ENCODE assay signal across 14 cellular contexts in genomic region chr20:20483328-20483727, GRCh38.
DNase-seq lines count a peak whose midpoint lies in the region; ATAC-seq lines count a peak whose summit lies in the region.
"Had no signal": no experiment of that assay in that cellular context is flagged by ENCODE, and none has a peak within 500 bp of the region (broad histone marks: within the 10 kb centered on the region; RNA-seq: fewer than 3 reads in every experiment).

No MANE protein-coding gene starts in this region.

- H3K36me3 Mint-ChIP-seq in activated CD4-positive, alpha-beta T cell treated with anti-CD3 and anti-CD28 coated beads, Interleukin-2, amount 10 ng/mL, durations not matched to agents 24 days and 14 days (ENCODE audit: low read depth) = peaks cover 47% of the 10 kb centered on the region
- H3K36me3 Mint-ChIP-seq in activated CD4-positive, alpha-beta T cell treated with anti-CD3 and anti-CD28 coated beads for 36 hours (ENCODE audit: low read depth) = peaks cover 43% of the 10 kb centered on the region
- H3K36me3 Mint-ChIP-seq in stimulated activated naive CD8-positive, alpha-beta T cell treated with anti-CD3 and anti-CD28 coated beads, Interleukin-15, Interleukin-2, amounts not matched to agents 100 ng/mL and 50 ng/mL, for 24 hours (ENCODE audit: low read depth) = peaks cover 73% of the 10 kb centered on the region
- H3K36me3 Mint-ChIP-seq in activated T-helper 17 cell treated with anti-CD3 and anti-CD28 coated beads, Interleukin-2, amount 50 U/mL, for 72 hours (ENCODE audit: low read depth) = peaks cover 38% of the 10 kb centered on the region

- peaks cover 23% of the 10 kb centered on the region for H3K9me3 Mint-ChIP-seq in activated CD4-positive, alpha-beta T cell treated with anti-CD3 and anti-CD28 coated beads, Interleukin-2, amount 10 ng/mL, durations not matched to agents 24 days and 14 days
- no peaks in the 10 kb centered on the region for H3K9me3 Mint-ChIP-seq in activated CD4-positive, alpha-beta T cell treated with anti-CD3 and anti-CD28 coated beads for 36 hours (ENCODE audit: low read depth)
- H3K9me3 Mint-ChIP-seq in stimulated activated naive CD8-positive, alpha-beta T cell treated with anti-CD3 and anti-CD28 coated beads, Interleukin-15, Interleukin-2, amounts not matched to agents 100 ng/mL and 50 ng/mL, for 24 hours = peaks cover 5% of the 10 kb centered on the region
- no peaks in the 10 kb centered on the region for H3K9me3 Mint-ChIP-seq in activated T-helper 17 cell treated with anti-CD3 and anti-CD28 coated beads, Interleukin-2, amount 50 U/mL, for 72 hours
- H3K9me3 Mint-ChIP-seq: CD4-positive, alpha-beta T cell; HFFc6 had no signal

- DNase-seq in activated CD4-positive, alpha-beta T cell treated with anti-CD3 and anti-CD28 coated beads, Interleukin-2, amount 10 ng/mL, durations not matched to agents 24 days and 14 days = no peak
- DNase-seq in activated CD4-positive, alpha-beta T cell treated with anti-CD3 and anti-CD28 coated beads for 36 hours = no peak
- no peak for DNase-seq in stimulated activated naive CD8-positive, alpha-beta T cell treated with anti-CD3 and anti-CD28 coated beads, Interleukin-15, Interleukin-2, amounts not matched to agents 100 U/mL and 50 U/mL, for 24 hours
- no peak for DNase-seq in HPDE6-E6E7 (ENCODE audit: extremely low spot score)
- DNase-seq in NCI-H524 (lab: John Stamatoyannopoulos, UW) = no peak
- DNase-seq: C1 segment of cervical spinal cord; CD4-positive, alpha-beta T cell; COR-L47; DMS153; HFFc6; IMR-90 had no signal

- no peak overlapping the region for H3K4me3 Mint-ChIP-seq in activated CD4-positive, alpha-beta T cell treated with anti-CD3 and anti-CD28 coated beads, Interleukin-2, amount 10 ng/mL, durations not matched to agents 24 days and 14 days
- no peak overlapping the region for H3K4me3 Mint-ChIP-seq in activated CD4-positive, alpha-beta T cell treated with anti-CD3 and anti-CD28 coated beads for 36 hours
- peak overlapping the region; percentile 70 for H3K4me3 Mint-ChIP-seq in stimulated activated naive CD8-positive, alpha-beta T cell treated with anti-CD3 and anti-CD28 coated beads, Interleukin-15, Interleukin-2, amounts not matched to agents 100 ng/mL and 50 ng/mL, for 24 hours
- H3K4me3 Mint-ChIP-seq in activated T-helper 17 cell treated with anti-CD3 and anti-CD28 coated beads, Interleukin-2, amount 50 U/mL, for 72 hours = peak overlapping the region; percentile 34
- H3K4me3 Mint-ChIP-seq: B cell; CD4-positive, alpha-beta T cell; HFFc6 had no signal

- CTCF ChIA-PET in activated CD4-positive, alpha-beta T cell treated with anti-CD3 and anti-CD28 coated beads for 36 hours (lab: Charles Lee) = no interaction called here

- H3K27ac Mint-ChIP-seq in activated CD4-positive, alpha-beta T cell treated with anti-CD3 and anti-CD28 coated beads, Interleukin-2, amount 10 ng/mL, durations not matched to agents 24 days and 14 days = peak overlapping the region; percentile 81
- H3K27ac Mint-ChIP-seq in activated CD4-positive, alpha-beta T cell treated with anti-CD3 and anti-CD28 coated beads for 36 hours = no peak overlapping the region
- peak overlapping the region; percentile 94 for H3K27ac Mint-ChIP-seq in stimulated activated naive CD8-positive, alpha-beta T cell treated with anti-CD3 and anti-CD28 coated beads, Interleukin-15, Interleukin-2, amounts not matched to agents 100 ng/mL and 50 ng/mL, for 24 hours
- peak overlapping the region; percentile 32 for H3K27ac Mint-ChIP-seq in activated T-helper 17 cell treated with anti-CD3 and anti-CD28 coated beads, Interleukin-2, amount 50 U/mL, for 72 hours
- H3K27ac Mint-ChIP-seq: B cell; CD4-positive, alpha-beta T cell; HFFc6 had no signal

- intact Hi-C loops in activated CD4-positive, alpha-beta T cell treated with anti-CD3 and anti-CD28 coated beads, Interleukin-2, amount 10 ng/mL, durations not matched to agents 24 days and 14 days (cut with micrococcal nuclease) = no loop called here
- intact Hi-C loops in activated CD4-positive, alpha-beta T cell treated with anti-CD3 and anti-CD28 coated beads for 36 hours (cut with DNase I, micrococcal nuclease) = no loop called here

- POLR2A ChIA-PET in activated CD4-positive, alpha-beta T cell treated with anti-CD3 and anti-CD28 coated beads for 36 hours (lab: Charles Lee) = no interaction called here

- H3K27me3 Mint-ChIP-seq in activated CD4-positive, alpha-beta T cell treated with anti-CD3 and anti-CD28 coated beads, Interleukin-2, amount 10 ng/mL, durations not matched to agents 24 days and 14 days = no peaks in the 10 kb centered on the region
- no peaks in the 10 kb centered on the region for H3K27me3 Mint-ChIP-seq in activated CD4-positive, alpha-beta T cell treated with anti-CD3 and anti-CD28 coated beads for 36 hours
- no peaks in the 10 kb centered on the region for H3K27me3 Mint-ChIP-seq in stimulated activated naive CD8-positive, alpha-beta T cell treated with anti-CD3 and anti-CD28 coated beads, Interleukin-15, Interleukin-2, amounts not matched to agents 100 ng/mL and 50 ng/mL, for 24 hours
- H3K27me3 Mint-ChIP-seq in activated T-helper 17 cell treated with anti-CD3 and anti-CD28 coated beads, Interleukin-2, amount 50 U/mL, for 72 hours = no peaks in the 10 kb centered on the region
- H3K27me3 Mint-ChIP-seq: B cell; CD4-positive, alpha-beta T cell had no signal

- peaks cover 50% of the 10 kb centered on the region for H3K4me1 Mint-ChIP-seq in activated CD4-positive, alpha-beta T cell treated with anti-CD3 and anti-CD28 coated beads, Interleukin-2, amount 10 ng/mL, durations not matched to agents 24 days and 14 days
- H3K4me1 Mint-ChIP-seq in activated CD4-positive, alpha-beta T cell treated with anti-CD3 and anti-CD28 coated beads for 36 hours = peaks cover 61% of the 10 kb centered on the region
- H3K4me1 Mint-ChIP-seq in stimulated activated naive CD8-positive, alpha-beta T cell treated with anti-CD3 and anti-CD28 coated beads, Interleukin-15, Interleukin-2, amounts not matched to agents 100 ng/mL and 50 ng/mL, for 24 hours (ENCODE audit: low read depth) = peaks cover 84% of the 10 kb centered on the region
- peaks cover 21% of the 10 kb centered on the region for H3K4me1 Mint-ChIP-seq in activated T-helper 17 cell treated with anti-CD3 and anti-CD28 coated beads, Interleukin-2, amount 50 U/mL, for 72 hours
- H3K4me1 Mint-ChIP-seq: B cell had no signal

- no peak for ATAC-seq in activated CD4-positive, alpha-beta T cell treated with anti-CD3 and anti-CD28 coated beads for 36 hours
- ATAC-seq in stimulated activated naive CD8-positive, alpha-beta T cell treated with anti-CD3 and anti-CD28 coated beads, Interleukin-15, Interleukin-2, amounts not matched to agents 100 U/mL and 50 U/mL, for 24 hours = no peak
- ATAC-seq in activated T-helper 17 cell treated with anti-CD3 and anti-CD28 coated beads, Interleukin-2, amount 50 U/mL, for 72 hours (replicated peaks) = no peak

Comparison
In these comparisons a context has a peak if more than half of its experiments do, and no peak if none do; other contexts are left out.
1. H3K4me3 Mint-ChIP-seq: peak in stimulated activated naive CD8-positive, alpha-beta T cell treated with anti-CD3 and anti-CD28 coated beads, Interleukin-15, Interleukin-2, amounts not matched to agents 100 ng/mL and 50 ng/mL, for 24 hours (single experiment) and activated T-helper 17 cell treated with anti-CD3 and anti-CD28 coated beads, Interleukin-2, amount 50 U/mL, for 72 hours (single experiment); none in activated CD4-positive, alpha-beta T cell treated with anti-CD3 and anti-CD28 coated beads, Interleukin-2, amount 10 ng/mL, durations not matched to agents 24 days and 14 days (single experiment) and activated CD4-positive, alpha-beta T cell treated with anti-CD3 and anti-CD28 coated beads for 36 hours (single experiment).